In the genomic region with DNA sequence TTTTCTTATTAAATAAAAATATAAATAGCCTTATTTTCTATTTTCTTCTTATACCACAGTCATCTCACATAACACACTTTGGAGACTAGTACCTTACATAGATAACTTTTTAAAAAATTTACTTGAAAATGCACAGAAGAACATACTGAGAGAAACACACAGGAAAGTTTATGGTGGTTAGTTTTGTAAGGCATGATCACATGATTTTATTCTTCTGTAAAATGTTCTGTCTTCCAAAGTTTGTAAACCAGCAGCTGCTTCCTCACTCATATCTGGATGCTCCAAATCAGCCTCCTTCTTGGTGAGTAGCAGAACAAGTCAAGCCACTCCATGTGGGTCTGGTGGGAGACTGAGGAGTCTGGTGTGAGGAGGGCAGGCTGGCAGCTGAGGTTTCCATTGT, we compare ENCODE assay signal across 28 cellular contexts.
"Had no signal": no experiment of that assay in that cellular context is flagged by ENCODE, and none has a peak within 500 bp of the region (broad histone marks: within the 10 kb centered on the region; RNA-seq: fewer than 3 reads in every experiment).

No MANE protein-coding gene starts in this region.

- DNase-seq: activated CD4-positive, alpha-beta T cell treated with anti-CD3 and anti-CD28 coated beads for 48 hours; activated CD8-positive, alpha-beta T cell treated with anti-CD3 and anti-CD28 coated beads for 36 hours; activated naive CD8-positive, alpha-beta T cell treated with anti-CD3 and anti-CD28 coated beads, Interleukin-2, amount 50 U/mL, for 24 hours; activated T-cell treated with anti-CD3 and anti-CD28 coated beads, Interleukin-2, amount 50 U/mL, for 48 hours; amygdala; caudate nucleus; cortex of kidney; foreskin fibroblast; head of caudate nucleus; hippocampal formation; immature natural killer cell; kidney; midbrain; naive thymus-derived CD4-positive, alpha-beta T cell; stimulated activated CD4-positive, alpha-beta T cell treated with anti-CD3 and anti-CD28 coated beads, Interleukin-12 subunit alpha, Interleukin-12 subunit beta, amount 100 ng/mL, for 4 hours; stimulated activated CD4-positive, alpha-beta T cell treated with anti-CD3 and anti-CD28 coated beads, Interleukin-4, amount 100 ng/mL, for 24 hours; trophoblast cell had no signal

- ATAC-seq: activated CD4-positive, CD25-positive, alpha-beta regulatory T cell treated with anti-CD3 and anti-CD28 coated beads, Interleukin-2, amount 50 U/mL, for 24 hours; activated CD8-positive, alpha-beta T cell treated with anti-CD3 and anti-CD28 coated beads for 36 hours; activated naive CD8-positive, alpha-beta T cell treated with anti-CD3 and anti-CD28 coated beads, Interleukin-2, amount 50 U/mL, for 24 hours; esophagus mucosa; naive thymus-derived CD4-positive, alpha-beta T cell; sciatic nerve; stimulated activated effector memory CD8-positive, alpha-beta T cell treated with anti-CD3 and anti-CD28 coated beads, Interleukin-12 subunit alpha, Interleukin-12 subunit beta, amount 100 ng/mL, for 72 hours had no signal

- H3K36me3 ChIP-seq: thoracic aorta had no signal

- H3K4me3 Mint-ChIP-seq: activated CD8-positive, alpha-beta T cell treated with anti-CD3 and anti-CD28 coated beads for 36 hours; activated naive CD4-positive, alpha-beta T cell treated with anti-CD3 and anti-CD28 coated beads, Interleukin-2, amount 50 U/mL, for 24 hours; activated naive CD8-positive, alpha-beta T cell treated with anti-CD3 and anti-CD28 coated beads, Interleukin-2, amount 50 U/mL, for 24 hours; immature natural killer cell; naive thymus-derived CD4-positive, alpha-beta T cell; stimulated activated effector memory CD8-positive, alpha-beta T cell treated with anti-CD3 and anti-CD28 coated beads, Interleukin-12 subunit alpha, Interleukin-12 subunit beta, amount 100 ng/mL, for 72 hours; stimulated activated naive CD8-positive, alpha-beta T cell treated with anti-CD3 and anti-CD28 coated beads, Interleukin-15, Interleukin-2, amounts not matched to agents 100 ng/mL and 50 ng/mL, for 24 hours had no signal

- H3K4me1 Mint-ChIP-seq: activated naive CD4-positive, alpha-beta T cell treated with anti-CD3 and anti-CD28 coated beads, Interleukin-2, amount 50 U/mL, for 24 hours; activated naive CD8-positive, alpha-beta T cell treated with anti-CD3 and anti-CD28 coated beads, Interleukin-2, amount 50 U/mL, for 24 hours; immature natural killer cell; stimulated activated effector memory CD8-positive, alpha-beta T cell treated with anti-CD3 and anti-CD28 coated beads, Interleukin-12 subunit alpha, Interleukin-12 subunit beta, amount 100 ng/mL, for 72 hours had no signal

- H3K9me3 Mint-ChIP-seq: activated CD8-positive, alpha-beta T cell treated with anti-CD3 and anti-CD28 coated beads for 36 hours; activated naive CD4-positive, alpha-beta T cell treated with anti-CD3 and anti-CD28 coated beads, Interleukin-2, amount 50 U/mL, for 24 hours; activated naive CD8-positive, alpha-beta T cell treated with anti-CD3 and anti-CD28 coated beads, Interleukin-2, amount 50 U/mL, for 24 hours; activated T-helper 2 cell treated with anti-CD3 and anti-CD28 coated beads, Interferon-gamma antibody, Interleukin-2, Interleukin-4, amounts not matched to agents 10 μg/mL and 5 μg/mL and 100 μg/mL, durations not matched to agents 14 hours and 24 hours and 36 hours; stimulated activated effector memory CD8-positive, alpha-beta T cell treated with anti-CD3 and anti-CD28 coated beads, Interleukin-12 subunit alpha, Interleukin-12 subunit beta, amount 100 ng/mL, for 72 hours; stimulated activated naive CD8-positive, alpha-beta T cell treated with anti-CD3 and anti-CD28 coated beads, Interleukin-15, Interleukin-2, amounts not matched to agents 100 ng/mL and 50 ng/mL, for 24 hours had no signal

- H3K9me3 ChIP-seq: thoracic aorta had no signal

- H3K4me3 ChIP-seq: skin epidermis, thoracic aorta had no signal

- H3K27ac ChIP-seq: skin epidermis, thoracic aorta, VCaP had no signal

- FAIRE-seq: kidney, urothelium cell line had no signal

- H3K36me3 Mint-ChIP-seq: activated naive CD4-positive, alpha-beta T cell treated with anti-CD3 and anti-CD28 coated beads, Interleukin-2, amount 50 U/mL, for 24 hours; immature natural killer cell; naive thymus-derived CD4-positive, alpha-beta T cell; stimulated activated effector memory CD8-positive, alpha-beta T cell treated with anti-CD3 and anti-CD28 coated beads, Interleukin-12 subunit alpha, Interleukin-12 subunit beta, amount 100 ng/mL, for 72 hours had no signal

- H3K27ac Mint-ChIP-seq: activated CD8-positive, alpha-beta T cell treated with anti-CD3 and anti-CD28 coated beads for 36 hours; activated naive CD4-positive, alpha-beta T cell treated with anti-CD3 and anti-CD28 coated beads, Interleukin-2, amount 50 U/mL, for 24 hours; activated naive CD8-positive, alpha-beta T cell treated with anti-CD3 and anti-CD28 coated beads, Interleukin-2, amount 50 U/mL, for 24 hours; activated T-helper 2 cell treated with anti-CD3 and anti-CD28 coated beads, Interferon-gamma antibody, Interleukin-2, Interleukin-4, amounts not matched to agents 10 μg/mL and 5 μg/mL and 100 μg/mL, durations not matched to agents 14 hours and 24 hours and 36 hours; immature natural killer cell; naive thymus-derived CD4-positive, alpha-beta T cell; stimulated activated effector memory CD8-positive, alpha-beta T cell treated with anti-CD3 and anti-CD28 coated beads, Interleukin-12 subunit alpha, Interleukin-12 subunit beta, amount 100 ng/mL, for 72 hours; stimulated activated naive CD8-positive, alpha-beta T cell treated with anti-CD3 and anti-CD28 coated beads, Interleukin-15, Interleukin-2, amounts not matched to agents 100 ng/mL and 50 ng/mL, for 24 hours had no signal
